Comparison of ENCODE assay signal across 8 cellular contexts in the genomic region with DNA sequence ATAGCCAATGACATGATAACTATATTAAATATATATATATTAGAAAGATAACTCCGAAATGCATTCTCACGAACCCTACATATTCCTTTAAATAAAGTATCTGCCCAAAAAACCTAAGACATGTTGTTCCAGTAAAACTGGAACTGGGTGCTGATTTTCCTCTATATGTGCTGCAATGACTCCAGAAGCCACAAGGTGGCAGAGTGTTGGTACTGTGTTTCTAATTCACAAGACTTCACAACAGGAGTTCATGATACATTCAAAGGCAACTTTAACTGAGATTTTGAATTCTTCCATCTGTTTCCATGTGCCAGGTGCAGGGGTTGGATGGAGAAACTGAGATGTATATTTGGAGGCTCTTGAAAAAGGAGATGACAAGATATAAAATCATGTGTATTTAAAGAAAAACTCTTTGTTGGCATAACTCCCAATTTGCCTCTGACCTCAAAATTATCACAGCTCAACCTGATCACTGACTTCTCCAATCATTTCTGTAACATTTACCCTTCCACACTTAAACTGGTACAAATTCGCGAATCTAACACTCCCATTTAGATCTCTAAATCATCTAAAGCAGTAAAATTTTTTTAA.
DNase-seq lines count a peak whose midpoint lies in the region; ATAC-seq and TF ChIP-seq lines count a peak whose summit lies in the region.

No MANE protein-coding gene starts in this region.

- no peaks in the 10 kb centered on the region for H3K27me3 ChIP-seq in esophagus squamous epithelium

- H3K9me3 Mint-ChIP-seq in neural crest cell: no peaks in the 10 kb centered on the region

- no peak overlapping the region for H3K4me3 Mint-ChIP-seq in neural crest cell

- no peak overlapping the region for H3K4me3 ChIP-seq in esophagus squamous epithelium

- no peaks in the 10 kb centered on the region for H3K9me3 ChIP-seq in esophagus squamous epithelium

- ATAC-seq in GM19351 (IDR thresholded peaks at IDR 0.05; ENCODE audit: unreplicated experiment): peak; percentile 91

- intact Hi-C loops in esophagus squamous epithelium (cut with DNase I): no loop called here

- DNase-seq in NCI-H748 (lab: John Stamatoyannopoulos, UW; ENCODE audit: unreplicated experiment): peak; percentile 2
- DNase-seq in NCI-H748 treated with DMSO at 0.1 percent for 48 hours (lab: John Stamatoyannopoulos, UW): no peak
- DNase-seq in HS-5 (ENCODE audit: low read depth): peak; percentile 48
- DNase-seq in SKM-1 treated with dmso at 0.1 percent for 144 hours (lab: John Stamatoyannopoulos, UW; ENCODE audit: unreplicated experiment): peak; percentile 50
- no peak for DNase-seq in esophagus squamous epithelium (lab: John Stamatoyannopoulos, UW)
- DNase-seq in neural crest cell (ENCODE audit: low read depth, low spot score): peak; percentile 38
- no peak for DNase-seq in activated CD4-positive, CD25-positive, alpha-beta regulatory T cell treated with anti-CD3 and anti-CD28 coated beads, Interleukin-2, amount 50 U/mL, for 72 hours

- H3K4me1 Mint-ChIP-seq in neural crest cell: no peaks in the 10 kb centered on the region

- H3K36me3 ChIP-seq in esophagus squamous epithelium: no peaks in the 10 kb centered on the region

- H3K27ac Mint-ChIP-seq in neural crest cell (ENCODE audit: unreplicated experiment): no peak overlapping the region

- 20 to 25% methylated on average over 4 of the region's 4 CpGs for WGBS in esophagus squamous epithelium, 2 donors

- H3K4me1 ChIP-seq in esophagus squamous epithelium: no peaks in the 10 kb centered on the region

- H3K27me3 Mint-ChIP-seq in neural crest cell (ENCODE audit: low read depth): no peaks in the 10 kb centered on the region

- no peaks in the 10 kb centered on the region for H3K36me3 Mint-ChIP-seq in neural crest cell (ENCODE audit: low read depth)

- TF ChIP-seq POLR2A in esophagus squamous epithelium (IDR thresholded peaks at IDR 0.05): no peak

- no peak overlapping the region for H3K27ac ChIP-seq in esophagus squamous epithelium

- TF ChIP-seq CTCF in esophagus squamous epithelium (IDR thresholded peaks at IDR 0.05) (peak; percentile 43 to 68 (median 58)), neural crest cell (conservative IDR thresholded peaks at IDR 0.05) (peak; percentile 85)

Comparison
In these comparisons a context has a peak if more than half of its experiments do, and no peak if none do; other contexts are left out.
1. DNase-seq: peak in NCI-H748 (single experiment), HS-5 (single experiment), SKM-1 treated with dmso at 0.1 percent for 144 hours (single experiment) and neural crest cell (single experiment); none in NCI-H748 treated with DMSO at 0.1 percent for 48 hours (single experiment), esophagus squamous epithelium (single experiment) and activated CD4-positive, CD25-positive, alpha-beta regulatory T cell treated with anti-CD3 and anti-CD28 coated beads, Interleukin-2, amount 50 U/mL, for 72 hours (single experiment).